1 cellular context compared by ENCODE assay signal in the genomic region with DNA sequence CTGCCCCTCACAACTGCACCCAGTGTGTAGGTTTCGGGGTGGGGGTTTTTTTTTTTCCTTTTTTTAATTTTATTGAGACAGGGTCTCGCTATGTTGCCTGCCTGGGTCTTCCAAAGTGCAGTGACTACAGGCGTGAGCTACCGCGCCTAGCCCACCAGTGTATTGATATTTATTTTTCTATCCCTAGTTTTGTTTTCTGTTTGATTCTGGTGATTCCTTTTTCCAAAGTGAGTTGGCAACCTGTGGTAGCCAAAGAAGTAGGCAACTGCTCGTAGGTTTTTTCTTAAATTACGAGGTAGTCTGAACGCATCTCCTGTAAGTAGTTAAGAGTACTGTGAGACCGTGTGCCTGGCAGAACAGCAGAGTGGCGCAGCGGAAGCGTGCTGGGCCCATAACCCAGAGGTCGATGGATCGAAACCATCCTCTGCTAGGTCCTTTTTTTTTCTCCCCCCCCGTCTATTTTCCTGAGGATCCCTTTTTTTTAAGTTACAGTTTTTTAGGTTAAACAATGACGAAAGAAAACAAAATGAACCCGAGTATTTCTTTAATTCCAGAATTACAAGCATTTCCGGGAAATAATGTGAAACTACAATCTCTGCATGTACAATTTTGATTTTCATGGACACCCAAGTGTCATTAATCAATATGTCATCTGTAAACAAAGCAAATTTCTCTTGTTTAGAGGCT.
TF ChIP-seq lines count a peak whose summit lies in the region.

No MANE protein-coding gene starts in this region.

TF ChIP-seq in HepG2, 621 proteins besides CTCF, POLR2A, EP300 and RAD21 (continued from another document and continues in another):
- TF ChIP-seq TOPORS (CRISPR knock-in tag; IDR thresholded peaks at IDR 0.05) (no peak), HOXA3 (CRISPR knock-in tag; IDR thresholded peaks at IDR 0.05) (peak; percentile 43; the same call in 1 of the 2 replicates), NCOA5 (CRISPR knock-in tag; IDR thresholded peaks at IDR 0.05) (no peak), BRCA1 (CRISPR knock-in tag; IDR thresholded peaks at IDR 0.05) (no peak; the same call in 1 of the 2 replicates), RFX3 (CRISPR knock-in tag; IDR thresholded peaks at IDR 0.05) (no peak), KLF11 (CRISPR knock-in tag; IDR thresholded peaks at IDR 0.05) (0 out of 2 replicates have a peak, but pooled peaks have one; percentile 23), YEATS4 (CRISPR knock-in tag; IDR thresholded peaks at IDR 0.05; ENCODE audit: borderline replicate concordance) (no peak; the same call in 1 of the 2 replicates), ZBTB40 (IDR thresholded peaks at IDR 0.05) (no peak), ZBTB40 (CRISPR knock-in tag; IDR thresholded peaks at IDR 0.05) (no peak; the same call in 1 of the 2 replicates), GABPB1 (CRISPR knock-in tag; IDR thresholded peaks at IDR 0.05) (no peak; the same call in 1 of the 2 replicates), ZNF775 (CRISPR knock-in tag; IDR thresholded peaks at IDR 0.05; ENCODE audit: borderline replicate concordance) (no peak), ZNF703 (CRISPR knock-in tag; IDR thresholded peaks at IDR 0.05; ENCODE audit: borderline replicate concordance) (no peak), MIER3 (CRISPR knock-in tag; IDR thresholded peaks at IDR 0.05; ENCODE audit: borderline replicate concordance) (peak; percentile 39; the same call in 1 of the 2 replicates), MXD3 (CRISPR knock-in tag; IDR thresholded peaks at IDR 0.05) (no peak), RORA (CRISPR knock-in tag; IDR thresholded peaks at IDR 0.05) (no peak), ZMYM4 (CRISPR knock-in tag; IDR thresholded peaks at IDR 0.05) (peak; percentile 53; the same call in 1 of the 2 replicates), RFX5 (IDR thresholded peaks at IDR 0.05; ENCODE audit: low read depth, low read length) (no peak), ZBTB3 (CRISPR knock-in tag; IDR thresholded peaks at IDR 0.05; ENCODE audit: borderline replicate concordance, low read depth) (no peak), ZBTB49 (CRISPR knock-in tag; IDR thresholded peaks at IDR 0.05; ENCODE audit: borderline replicate concordance) (no peak), XRCC5 (optimal IDR thresholded peaks at IDR 0.05; ENCODE audit: low read length) (no peak), CREBL2 (CRISPR knock-in tag; IDR thresholded peaks at IDR 0.05; ENCODE audit: borderline replicate concordance) (no peak)
- TF ChIP-seq, protein P1, sequence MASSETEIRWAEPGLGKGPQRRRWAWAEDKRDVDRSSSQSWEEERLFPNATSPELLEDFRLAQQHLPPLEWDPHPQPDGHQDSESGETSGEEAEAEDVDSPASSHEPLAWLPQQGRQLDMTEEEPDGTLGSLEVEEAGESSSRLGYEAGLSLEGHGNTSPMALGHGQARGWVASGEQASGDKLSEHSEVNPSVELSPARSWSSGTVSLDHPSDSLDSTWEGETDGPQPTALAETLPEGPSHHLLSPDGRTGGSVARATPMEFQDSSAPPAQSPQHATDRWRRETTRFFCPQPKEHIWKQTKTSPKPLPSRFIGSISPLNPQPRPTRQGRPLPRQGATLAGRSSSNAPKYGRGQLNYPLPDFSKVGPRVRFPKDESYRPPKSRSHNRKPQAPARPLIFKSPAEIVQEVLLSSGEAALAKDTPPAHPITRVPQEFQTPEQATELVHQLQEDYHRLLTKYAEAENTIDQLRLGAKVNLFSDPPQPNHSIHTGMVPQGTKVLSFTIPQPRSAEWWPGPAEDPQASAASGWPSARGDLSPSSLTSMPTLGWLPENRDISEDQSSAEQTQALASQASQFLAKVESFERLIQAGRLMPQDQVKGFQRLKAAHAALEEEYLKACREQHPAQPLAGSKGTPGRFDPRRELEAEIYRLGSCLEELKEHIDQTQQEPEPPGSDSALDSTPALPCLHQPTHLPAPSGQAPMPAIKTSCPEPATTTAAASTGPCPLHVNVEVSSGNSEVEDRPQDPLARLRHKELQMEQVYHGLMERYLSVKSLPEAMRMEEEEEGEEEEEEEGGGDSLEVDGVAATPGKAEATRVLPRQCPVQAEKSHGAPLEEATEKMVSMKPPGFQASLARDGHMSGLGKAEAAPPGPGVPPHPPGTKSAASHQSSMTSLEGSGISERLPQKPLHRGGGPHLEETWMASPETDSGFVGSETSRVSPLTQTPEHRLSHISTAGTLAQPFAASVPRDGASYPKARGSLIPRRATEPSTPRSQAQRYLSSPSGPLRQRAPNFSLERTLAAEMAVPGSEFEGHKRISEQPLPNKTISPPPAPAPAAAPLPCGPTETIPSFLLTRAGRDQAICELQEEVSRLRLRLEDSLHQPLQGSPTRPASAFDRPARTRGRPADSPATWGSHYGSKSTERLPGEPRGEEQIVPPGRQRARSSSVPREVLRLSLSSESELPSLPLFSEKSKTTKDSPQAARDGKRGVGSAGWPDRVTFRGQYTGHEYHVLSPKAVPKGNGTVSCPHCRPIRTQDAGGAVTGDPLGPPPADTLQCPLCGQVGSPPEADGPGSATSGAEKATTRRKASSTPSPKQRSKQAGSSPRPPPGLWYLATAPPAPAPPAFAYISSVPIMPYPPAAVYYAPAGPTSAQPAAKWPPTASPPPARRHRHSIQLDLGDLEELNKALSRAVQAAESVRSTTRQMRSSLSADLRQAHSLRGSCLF (CRISPR knock-in tag; IDR thresholded peaks at IDR 0.05; ENCODE audit: borderline replicate concordance): no peak
- TF ChIP-seq, protein P2, sequence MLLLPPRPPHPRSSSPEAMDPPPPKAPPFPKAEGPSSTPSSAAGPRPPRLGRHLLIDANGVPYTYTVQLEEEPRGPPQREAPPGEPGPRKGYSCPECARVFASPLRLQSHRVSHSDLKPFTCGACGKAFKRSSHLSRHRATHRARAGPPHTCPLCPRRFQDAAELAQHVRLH (CRISPR knock-in tag; IDR thresholded peaks at IDR 0.05; ENCODE audit: borderline replicate concordance, low read depth): peak; percentile 29; the same call in 1 of the 2 replicates
- TF ChIP-seq, protein P3, sequence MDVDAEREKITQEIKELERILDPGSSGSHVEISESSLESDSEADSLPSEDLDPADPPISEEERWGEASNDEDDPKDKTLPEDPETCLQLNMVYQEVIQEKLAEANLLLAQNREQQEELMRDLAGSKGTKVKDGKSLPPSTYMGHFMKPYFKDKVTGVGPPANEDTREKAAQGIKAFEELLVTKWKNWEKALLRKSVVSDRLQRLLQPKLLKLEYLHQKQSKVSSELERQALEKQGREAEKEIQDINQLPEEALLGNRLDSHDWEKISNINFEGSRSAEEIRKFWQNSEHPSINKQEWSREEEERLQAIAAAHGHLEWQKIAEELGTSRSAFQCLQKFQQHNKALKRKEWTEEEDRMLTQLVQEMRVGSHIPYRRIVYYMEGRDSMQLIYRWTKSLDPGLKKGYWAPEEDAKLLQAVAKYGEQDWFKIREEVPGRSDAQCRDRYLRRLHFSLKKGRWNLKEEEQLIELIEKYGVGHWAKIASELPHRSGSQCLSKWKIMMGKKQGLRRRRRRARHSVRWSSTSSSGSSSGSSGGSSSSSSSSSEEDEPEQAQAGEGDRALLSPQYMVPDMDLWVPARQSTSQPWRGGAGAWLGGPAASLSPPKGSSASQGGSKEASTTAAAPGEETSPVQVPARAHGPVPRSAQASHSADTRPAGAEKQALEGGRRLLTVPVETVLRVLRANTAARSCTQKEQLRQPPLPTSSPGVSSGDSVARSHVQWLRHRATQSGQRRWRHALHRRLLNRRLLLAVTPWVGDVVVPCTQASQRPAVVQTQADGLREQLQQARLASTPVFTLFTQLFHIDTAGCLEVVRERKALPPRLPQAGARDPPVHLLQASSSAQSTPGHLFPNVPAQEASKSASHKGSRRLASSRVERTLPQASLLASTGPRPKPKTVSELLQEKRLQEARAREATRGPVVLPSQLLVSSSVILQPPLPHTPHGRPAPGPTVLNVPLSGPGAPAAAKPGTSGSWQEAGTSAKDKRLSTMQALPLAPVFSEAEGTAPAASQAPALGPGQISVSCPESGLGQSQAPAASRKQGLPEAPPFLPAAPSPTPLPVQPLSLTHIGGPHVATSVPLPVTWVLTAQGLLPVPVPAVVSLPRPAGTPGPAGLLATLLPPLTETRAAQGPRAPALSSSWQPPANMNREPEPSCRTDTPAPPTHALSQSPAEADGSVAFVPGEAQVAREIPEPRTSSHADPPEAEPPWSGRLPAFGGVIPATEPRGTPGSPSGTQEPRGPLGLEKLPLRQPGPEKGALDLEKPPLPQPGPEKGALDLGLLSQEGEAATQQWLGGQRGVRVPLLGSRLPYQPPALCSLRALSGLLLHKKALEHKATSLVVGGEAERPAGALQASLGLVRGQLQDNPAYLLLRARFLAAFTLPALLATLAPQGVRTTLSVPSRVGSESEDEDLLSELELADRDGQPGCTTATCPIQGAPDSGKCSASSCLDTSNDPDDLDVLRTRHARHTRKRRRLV (CRISPR knock-in tag; IDR thresholded peaks at IDR 0.05): no peak; the same call in 1 of the 2 replicates
- TF ChIP-seq, protein P4, sequence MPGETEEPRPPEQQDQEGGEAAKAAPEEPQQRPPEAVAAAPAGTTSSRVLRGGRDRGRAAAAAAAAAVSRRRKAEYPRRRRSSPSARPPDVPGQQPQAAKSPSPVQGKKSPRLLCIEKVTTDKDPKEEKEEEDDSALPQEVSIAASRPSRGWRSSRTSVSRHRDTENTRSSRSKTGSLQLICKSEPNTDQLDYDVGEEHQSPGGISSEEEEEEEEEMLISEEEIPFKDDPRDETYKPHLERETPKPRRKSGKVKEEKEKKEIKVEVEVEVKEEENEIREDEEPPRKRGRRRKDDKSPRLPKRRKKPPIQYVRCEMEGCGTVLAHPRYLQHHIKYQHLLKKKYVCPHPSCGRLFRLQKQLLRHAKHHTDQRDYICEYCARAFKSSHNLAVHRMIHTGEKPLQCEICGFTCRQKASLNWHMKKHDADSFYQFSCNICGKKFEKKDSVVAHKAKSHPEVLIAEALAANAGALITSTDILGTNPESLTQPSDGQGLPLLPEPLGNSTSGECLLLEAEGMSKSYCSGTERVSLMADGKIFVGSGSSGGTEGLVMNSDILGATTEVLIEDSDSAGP (CRISPR knock-in tag; IDR thresholded peaks at IDR 0.05; ENCODE audit: borderline replicate concordance): no peak
